Comparison of ENCODE assay signal across 22 cellular contexts in the genomic region with DNA sequence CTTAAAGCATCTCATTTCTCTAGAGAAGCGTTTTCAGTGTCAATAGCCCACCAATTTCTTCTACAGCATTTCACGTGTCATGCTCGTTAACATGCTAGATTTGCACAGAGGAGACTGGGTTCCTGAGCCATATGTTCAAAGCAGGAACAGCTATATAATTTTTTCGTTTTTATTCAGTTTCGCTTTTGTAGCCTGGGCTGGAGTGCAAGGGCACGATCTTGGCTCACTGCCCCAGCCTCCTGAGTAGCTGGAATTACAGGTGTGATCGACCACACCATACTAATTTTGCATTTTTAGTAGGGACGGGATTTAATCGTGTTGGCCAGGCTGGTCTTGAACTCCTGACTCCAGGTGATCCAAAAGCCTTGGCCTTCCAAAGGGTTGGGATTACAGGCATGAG.
"Had no signal": no experiment of that assay in that cellular context is flagged by ENCODE, and none has a peak within 500 bp of the region (broad histone marks: within the 10 kb centered on the region; RNA-seq: fewer than 3 reads in every experiment).

No MANE protein-coding gene starts in this region.

- H3K9ac ChIP-seq: neural progenitor cell had no signal

- H2AFZ ChIP-seq: neural progenitor cell had no signal

- ATAC-seq: effector memory CD8-positive, alpha-beta T cell; gastrocnemius medialis; heart right ventricle; left lobe of liver; natural killer cell treated with Interleukin-12 subunit alpha and Interleukin-12 subunit beta and Interleukin-15 and Interleukin-18, amount 100 ng/mL, for 72 hours; pancreas; right cardiac atrium had no signal

- H3K9me3 Mint-ChIP-seq: effector memory CD8-positive, alpha-beta T cell; natural killer cell treated with Interleukin-12 subunit alpha and Interleukin-12 subunit beta and Interleukin-15 and Interleukin-18, amount 100 ng/mL, for 72 hours; neural progenitor cell; type B pancreatic cell had no signal

- H3K36me3 Mint-ChIP-seq: natural killer cell treated with Interleukin-12 subunit alpha and Interleukin-12 subunit beta and Interleukin-15 and Interleukin-18, amount 100 ng/mL, for 72 hours; neural progenitor cell; type B pancreatic cell had no signal

- H3K27ac ChIP-seq: dorsolateral prefrontal cortex, epithelial cell of prostate, esophagus muscularis mucosa, gastrocnemius medialis, heart right ventricle, neural progenitor cell, pancreas had no signal

- H3K36me3 ChIP-seq: esophagus muscularis mucosa, gastrocnemius medialis, heart right ventricle, neural progenitor cell, pancreas had no signal

- H3K27me3 Mint-ChIP-seq: effector memory CD8-positive, alpha-beta T cell; progenitor cell of endocrine pancreas; type B pancreatic cell had no signal

- H3K4me1 ChIP-seq: esophagus muscularis mucosa, gastrocnemius medialis, pancreas had no signal

- DNase-seq: cortex of kidney; dorsolateral prefrontal cortex; effector memory CD8-positive, alpha-beta T cell; gastrocnemius medialis; heart right ventricle; hypothalamus; mammary epithelial cell; nucleus accumbens; pancreas; right cardiac atrium; stimulated activated CD4-positive, alpha-beta T cell treated with anti-CD3 and anti-CD28 coated beads, Interleukin-2, amount 100 ng/mL, for 48 hours; stimulated activated naive CD4-positive, alpha-beta T cell treated with Interleukin-2 at 50 U/mL for 16 hours had no signal

- H3K27me3 ChIP-seq: dorsolateral prefrontal cortex, esophagus muscularis mucosa, gastrocnemius medialis, heart right ventricle, neural progenitor cell, pancreas had no signal

- H3K27ac Mint-ChIP-seq: effector memory CD8-positive, alpha-beta T cell; natural killer cell treated with Interleukin-12 subunit alpha and Interleukin-12 subunit beta and Interleukin-15 and Interleukin-18, amount 100 ng/mL, for 72 hours; neural progenitor cell; progenitor cell of endocrine pancreas had no signal

- H3K4me3 ChIP-seq: dorsolateral prefrontal cortex, esophagus muscularis mucosa, gastrocnemius medialis, heart right ventricle, neural progenitor cell, pancreas, smooth muscle cell had no signal

- H3K4me2 ChIP-seq: neural progenitor cell, smooth muscle cell had no signal

- H3K4me3 Mint-ChIP-seq: effector memory CD8-positive, alpha-beta T cell; natural killer cell treated with Interleukin-12 subunit alpha and Interleukin-12 subunit beta and Interleukin-15 and Interleukin-18, amount 100 ng/mL, for 72 hours; neural progenitor cell; type B pancreatic cell had no signal

- H3K9me3 ChIP-seq: esophagus muscularis mucosa, gastrocnemius medialis, heart right ventricle, pancreas had no signal

- FAIRE-seq: islet of Langerhans, pancreas, urothelium cell line had no signal

- H3K4me1 Mint-ChIP-seq: neural progenitor cell had no signal
